In the genomic region with DNA sequence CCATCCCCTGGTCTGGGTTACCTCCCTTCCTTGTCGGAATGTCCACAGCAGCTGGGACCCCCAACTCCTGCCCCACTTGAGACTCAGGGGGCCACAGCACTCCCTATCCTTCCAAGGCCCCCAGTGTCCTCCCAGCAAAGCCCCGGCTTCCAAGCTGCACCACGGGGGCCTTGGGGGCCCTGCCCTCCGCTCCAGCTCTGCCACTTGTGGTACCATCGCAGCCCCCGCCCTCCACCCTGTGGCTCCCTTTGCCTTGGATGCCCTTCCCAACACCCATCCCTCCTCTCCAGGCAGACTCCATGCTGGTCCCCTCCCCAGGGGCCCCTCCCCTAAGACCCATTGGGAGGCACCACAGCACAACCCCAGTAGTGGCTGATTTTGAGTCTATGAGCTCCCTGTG, we compare ENCODE assay signal across 12 cellular contexts.
"Had no signal": no experiment of that assay in that cellular context is flagged by ENCODE, and none has a peak within 500 bp of the region (broad histone marks: within the 10 kb centered on the region; RNA-seq: fewer than 3 reads in every experiment).

No MANE protein-coding gene starts in this region.

- H3K4me3 Mint-ChIP-seq: activated CD4-positive, alpha-beta T cell treated with anti-CD3 and anti-CD28 coated beads for 36 hours; stimulated activated naive CD8-positive, alpha-beta T cell treated with anti-CD3 and anti-CD28 coated beads, Interleukin-15, Interleukin-2, amounts not matched to agents 100 ng/mL and 50 ng/mL, for 24 hours had no signal

- H3K27ac Mint-ChIP-seq: activated CD4-positive, alpha-beta T cell treated with anti-CD3 and anti-CD28 coated beads for 36 hours; stimulated activated naive CD8-positive, alpha-beta T cell treated with anti-CD3 and anti-CD28 coated beads, Interleukin-15, Interleukin-2, amounts not matched to agents 100 ng/mL and 50 ng/mL, for 24 hours had no signal

- H3K36me3 ChIP-seq: esophagus squamous epithelium, right lobe of liver, vagina had no signal

- H3K9me3 Mint-ChIP-seq: nephron progenitor cell; stimulated activated naive CD8-positive, alpha-beta T cell treated with anti-CD3 and anti-CD28 coated beads, Interleukin-15, Interleukin-2, amounts not matched to agents 100 ng/mL and 50 ng/mL, for 24 hours had no signal

- H3K4me2 ChIP-seq: smooth muscle cell had no signal

- H3K27me3 ChIP-seq: esophagus squamous epithelium, right lobe of liver, vagina had no signal

- H3K27ac ChIP-seq: esophagus squamous epithelium, psoas muscle, right lobe of liver, SK-N-MC, vagina had no signal

- H3K4me3 ChIP-seq: esophagus squamous epithelium, psoas muscle, right lobe of liver, SK-N-MC, smooth muscle cell, vagina had no signal

- ATAC-seq: activated CD4-positive, alpha-beta T cell treated with anti-CD3 and anti-CD28 coated beads for 36 hours; psoas muscle; right lobe of liver had no signal

- H3K9me3 ChIP-seq: esophagus squamous epithelium, psoas muscle, right lobe of liver, vagina had no signal

- DNase-seq: activated CD4-positive, alpha-beta T cell treated with anti-CD3 and anti-CD28 coated beads for 36 hours; activated naive CD4-positive, alpha-beta T cell treated with Interleukin-2 at 50 U/mL for 16 hours; esophagus squamous epithelium; mesendoderm; psoas muscle; right lobe of liver; stimulated activated CD8-positive, alpha-beta memory T cell treated with anti-CD3 and anti-CD28 coated beads, Interleukin-4, amount 100 ng/mL, for 48 hours had no signal
